Comparison of ENCODE assay signal across 28 cellular contexts in genomic region chr9:80125731-80126264, GRCh38.
"Had no signal": no experiment of that assay in that cellular context is flagged by ENCODE, and none has a peak within 500 bp of the region (broad histone marks: within the 10 kb centered on the region; RNA-seq: fewer than 3 reads in every experiment).

No MANE protein-coding gene starts in this region.

- DNase-seq: activated CD4-positive, alpha-beta T cell treated with anti-CD3 and anti-CD28 coated beads for 4 hours; activated CD8-positive, alpha-beta memory T cell treated with anti-CD3 and anti-CD28 coated beads, Interleukin-2, amount 50 U/mL, for 4 hours; activated CD8-positive, alpha-beta T cell treated with anti-CD3 and anti-CD28 coated beads for 36 hours; activated naive CD4-positive, alpha-beta T cell treated with anti-CD3 and anti-CD28 coated beads, Interleukin-2, amount 50 U/mL, for 16 hours; activated naive CD8-positive, alpha-beta T cell treated with anti-CD3 and anti-CD28 coated beads, Interleukin-2, amount 10 ng/mL, durations not matched to agents 7 days and 5 days; activated T-cell treated with anti-CD3 and anti-CD28 coated beads, Interleukin-2, amount 50 U/mL, for 72 hours; adrenal gland; anterior cingulate cortex; brain microvascular endothelial cell; cerebellar nuclear complex; KG1; MG63; MV-4-11; NCI-H1092 treated with DMSO at 0.1 percent for 48 hours; NCI-H1417 treated with DMSO at 0.1 percent for 48 hours; NCI-H1694; NCI-H2029; NCI-H2107; NCI-H345; NCI-H510A treated with DMSO at 0.1 percent for 48 hours; NCI-H69; NK-92 treated with Interleukin-12 subunit alpha and Interleukin-12 subunit beta, amount 100 ng/mL, for 24 hours; Peyer's patch; SHP77 had no signal

- ATAC-seq: activated CD4-positive, CD25-positive, alpha-beta regulatory T cell treated with anti-CD3 and anti-CD28 coated beads, Interleukin-2, amount 50 U/mL, for 24 hours; activated CD8-positive, alpha-beta T cell treated with anti-CD3 and anti-CD28 coated beads for 36 hours; activated T-cell treated with anti-CD3 and anti-CD28 coated beads, Interleukin-2, amount 50 U/mL, for 72 hours; SK-N-SH treated with all-trans-retinoic acid at 6 μM for 48 hours had no signal

- H3K4me3 ChIP-seq: adrenal gland, cardiac muscle cell, MG63, Peyer's patch, SJSA1 had no signal
